ENCODE assay signal across 15 cellular contexts in the genomic region with DNA sequence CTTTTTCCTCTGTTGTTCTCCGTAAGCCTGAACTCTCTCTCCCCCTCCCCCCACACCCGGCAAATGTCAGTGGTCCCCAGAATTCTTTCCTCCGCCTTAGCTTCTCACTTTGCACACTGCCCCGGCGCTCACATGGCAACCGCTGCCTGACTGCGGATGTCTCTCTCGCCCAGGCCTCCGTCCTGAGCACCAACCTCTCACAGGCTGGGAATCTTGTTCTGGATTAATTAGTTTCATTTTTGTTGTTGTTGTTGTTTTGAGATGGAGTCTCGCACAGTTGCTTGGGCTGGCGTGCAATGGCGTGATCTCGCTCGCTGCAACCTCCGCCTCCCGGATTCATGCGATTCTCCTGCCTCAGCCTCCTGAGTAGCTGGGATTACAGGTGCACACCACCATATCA. TPM values are rescaled to one million over a fixed set of nuclear protein-coding genes. Genes with fewer than 3 reads are reported as not detected.
A peak's percentile ranks its signal among the peaks of the same experiment; 100 is the strongest.
DNase-seq lines count a peak whose midpoint lies in the region; ATAC-seq, FAIRE-seq and TF ChIP-seq lines count a peak whose summit lies in the region.
"Had no signal": no experiment of that assay in that cellular context is flagged by ENCODE, and none has a peak within 500 bp of the region (broad histone marks: within the 10 kb centered on the region; RNA-seq: fewer than 3 reads in every experiment).

No MANE protein-coding gene starts in this region.

- WGBS in GM12878 (ENCODE audit: insufficient coverage, insufficient replicate concordance, low lambda C conversion rate, missing lambda C conversion rate) = 85% methylated on average over 17 of the region's 17 CpGs

- POLR2A ChIA-PET in PC-9 (lab: Charles Lee; ENCODE audit: unreplicated experiment) (interaction anchor here (0.6 kb wide), 1 partner anchor 243 kb away, joined by 4 read pairs; no protein-coding TSS in a partner anchor), GM12878 (lab: Charles Lee) (no interaction called here)

- FAIRE-seq in GM12878 (lab: Jason Lieb, UNC) (no peak), GM19239 (lab: Jason Lieb, UNC) (no peak)
- FAIRE-seq: A549 had no signal

- in situ Hi-C loops in GM12878 (cut with MboI) = no loop called here

- H3F3A ChIP-seq in PC-9 (ENCODE audit: insufficient read depth, low read depth) = peaks cover 44% of the 10 kb centered on the region

- no peaks in the 10 kb centered on the region for H3K9me3 ChIP-seq in PC-9 (ENCODE audit: insufficient read depth, low read depth)
- no peaks in the 10 kb centered on the region for H3K9me3 ChIP-seq in GM12878 (replicated peaks; ENCODE audit: control insufficient read depth, insufficient read depth, low read length)
- H3K9me3 ChIP-seq: A549, BE2C, Caco-2 had no signal

- no peaks in the 10 kb centered on the region for H3K9me2 ChIP-seq in PC-9 (ENCODE audit: insufficient read depth)

- SMC1A ChIA-PET in GM12878 (lab: Charles Lee; ENCODE audit: uncharacterized antibody, unreplicated experiment) = interaction anchor here (0.7 to 2.7 kb wide), 3 partner anchors 175 to 242 kb away, joined by 4 to 16 read pairs (median 9); no protein-coding TSS in a partner anchor

- no peak overlapping the region for H3K9ac ChIP-seq in GM12878 (ENCODE audit: control insufficient read depth, insufficient read depth, low read length)

- intact Hi-C loops in PC-9 (cut with micrococcal nuclease; ENCODE audit: unreplicated experiment) = loop anchor here (5.0 kb wide), 1 partner anchor 44 kb away; a partner anchor contains a TSS
- intact Hi-C loops in GM12878 (cut with micrococcal nuclease; ENCODE audit: unreplicated experiment) = loop anchor here (5.0 to 10.0 kb wide), 2 partner anchors 87 to 244 kb away; a partner anchor contains a TSS

- CTCF ChIA-PET in PC-9 (lab: Charles Lee) (no interaction called here), GM12878 (lab: Yijun Ruan, JAX) (interaction anchor here (0.5 to 3.1 kb wide), 6 partner anchors 14 to 353 kb away, joined by 3 to 27 read pairs (median 3); no protein-coding TSS in a partner anchor)

- no peak for TF ChIP-seq CTCF in PC-9 (conservative IDR thresholded peaks at IDR 0.05)
- TF ChIP-seq CTCF in GM12878 (IDR thresholded peaks at IDR 0.05 in 2 of 3, conservative IDR thresholded peaks at IDR 0.05 in 1 of 3; ENCODE audit: control insufficient read depth in 2 of 3, extremely low read depth in 1 of 3, insufficient read depth in 1 of 3, low read depth in 3 of 3, low read length in 3 of 3) = no peak
- no peak for TF ChIP-seq CTCF in foreskin keratinocyte (conservative IDR thresholded peaks at IDR 0.05)

- H3K36me3 ChIP-seq in PC-9 (ENCODE audit: low read depth) (no peaks in the 10 kb centered on the region), GM12878 (ENCODE audit: control insufficient read depth in 2 of 2, insufficient read depth in 2 of 2, low read length in 1 of 2) (no peaks in the 10 kb centered on the region; a peak in 1 of 4 replicates)
- H3K36me3 ChIP-seq: BE2C had no signal

- no peak overlapping the region for H2AFZ ChIP-seq in PC-9
- H2AFZ ChIP-seq in GM12878 (ENCODE audit: control insufficient read depth, low read depth, low read length) = no peak overlapping the region
- H2AFZ ChIP-seq: GM23338 had no signal

- BruUV-seq in PC-9 (replicated peaks; lab: Mats Ljungman, UMichigan) = no TSS peak
- no TSS peak for BruUV-seq in GM12878 (replicated peaks; lab: Mats Ljungman, UMichigan)

- TF ChIP-seq POLR2A in GM12878 (IDR thresholded peaks at IDR 0.05; ENCODE audit: low read depth, low read length) = no peak

- TF ChIP-seq RAD21 in GM12878 (IDR thresholded peaks at IDR 0.05; ENCODE audit: insufficient read depth, low read depth, low read length) = no peak

- no peak for ATAC-seq in GM12878
- no peak for ATAC-seq in foreskin keratinocyte
- ATAC-seq: A549, GM23338 had no signal

- peak overlapping the region; percentile 88; the same call in 1 of the 2 replicates for H3K27ac ChIP-seq in PC-9
- H3K27ac ChIP-seq in GM12878 (ENCODE audit: control insufficient read depth, insufficient read depth) = no peak overlapping the region
- peak overlapping the region; percentile 93 for H3K27ac ChIP-seq in foreskin keratinocyte
- H3K27ac ChIP-seq: A549 had no signal

- H3K4me2 ChIP-seq in PC-9 = no peak overlapping the region
- no peak overlapping the region for H3K4me2 ChIP-seq in GM12878 (ENCODE audit: control insufficient read depth, insufficient read depth)
- H3K4me2 ChIP-seq: A549, GM23338 had no signal

- TF ChIP-seq EP300 in GM12878 (IDR thresholded peaks at IDR 0.05; ENCODE audit: borderline replicate concordance in 1 of 2, control insufficient read depth in 1 of 2, low read depth in 2 of 2, low read length in 2 of 2) = no peak

- RAD21 ChIA-PET in GM12878 (lab: Charles Lee; ENCODE audit: unreplicated experiment) = interaction anchor here (0.5 to 2.2 kb wide), 2 partner anchors 22 to 175 kb away, joined by 3 to 9 read pairs; no protein-coding TSS in a partner anchor

- H3K27me3 ChIP-seq in PC-9 (ENCODE audit: insufficient read depth, low read depth) (no peaks in the 10 kb centered on the region), GM12878 (replicated peaks in 1 of 2; ENCODE audit: control insufficient read depth in 2 of 2, insufficient read depth in 2 of 2, low read length in 1 of 2) (no peaks in the 10 kb centered on the region), foreskin keratinocyte (no peaks in the 10 kb centered on the region)

- no peak for DNase-seq in PC-9
- no peak for DNase-seq in GM12878 (ENCODE audit: low read depth, low spot score)
- DNase-seq in foreskin keratinocyte = no peak
- DNase-seq in activated CD8-positive, alpha-beta memory T cell treated with anti-CD3 and anti-CD28 coated beads, Interleukin-2, amount 50 U/mL, for 48 hours = no peak
- no peak for DNase-seq in DMS114 treated with DMSO at 0.1 percent for 48 hours (lab: John Stamatoyannopoulos, UW; ENCODE audit: unreplicated experiment)
- DNase-seq in GM19239 (ENCODE audit: insufficient read length, low spot score) = no peak
- DNase-seq: BE2C; Caco-2; CD8-positive, alpha-beta memory T cell; DMS53; GF-D8; H7 had no signal

- no peaks in the 10 kb centered on the region for H3K79me2 ChIP-seq in PC-9 (ENCODE audit: low read depth)
- no peaks in the 10 kb centered on the region for H3K79me2 ChIP-seq in GM12878 (ENCODE audit: control insufficient read depth, insufficient read depth, low read length)

- peaks cover 44% of the 10 kb centered on the region for H3K4me1 ChIP-seq in PC-9 (replicated peaks; ENCODE audit: insufficient read depth)
- H3K4me1 ChIP-seq in GM12878 (ENCODE audit: control insufficient read depth, insufficient read depth, low read length) = no peaks in the 10 kb centered on the region
- H3K4me1 ChIP-seq in foreskin keratinocyte = peaks cover 29% of the 10 kb centered on the region
- H3K4me1 ChIP-seq: BE2C, Caco-2 had no signal

- H4K20me1 ChIP-seq in PC-9 (ENCODE audit: insufficient read depth) (no peaks in the 10 kb centered on the region), GM12878 (ENCODE audit: control insufficient read depth, insufficient read depth) (no peaks in the 10 kb centered on the region)

- H3K4me3 ChIP-seq in PC-9 (no peak overlapping the region), GM12878 (no peak overlapping the region)
- H3K4me3 ChIP-seq: A549, GM23338 had no signal

RNA-seq across cellular contexts. Expression of a gene that starts 16.7 kb away (rescaled TPM):
- total RNA-seq in PC-9 (2021) (2.3 and 4.4 TPM in 2 replicates), GM12878 (2014; rRNA removed) (1.2 and 1.6 TPM in 2 replicates), GM12878 (2014; rRNA removed; fragmentation: Illumina TruSeq; extraction: Trizol) (1.3 and 1.6 TPM in 2 replicates), GM12878 (2021) (2.1 and 3.2 TPM in 2 replicates), foreskin keratinocyte (0.88 and 1.2 TPM in 2 replicates)
- 1.5 and 2.0 TPM in 2 replicates for total RNA-seq in GM12878 (2013; cell fraction: nucleolus; rRNA removed)
- 1.2 TPM for polyA plus RNA-seq in GM12878 (2011; ENCODE audit: low read depth)
- polyA plus RNA-seq in GM12878 (2011; rRNA removed) (1.5 and 1.6 TPM in 2 replicates), GM12878 (2014; fragmentation: Illumina TruSeq; extraction: Trizol) (2.2 and 2.7 TPM in 2 replicates), GM12878 (2014; fragmentation: Nextera tagmentation; extraction: Ambion mirVana) (1 to 10 TPM in 1 of 2 experiments, under 1 TPM in 1; 0.84 to 1.5 TPM), GM12878 (2014; rRNA removed) (3.9 and 4.2 TPM in 2 replicates), GM12878 (2016; fragmentation: Nextera tagmentation; extraction: Ambion mirVana) (1 to 10 TPM; 4.1 to 4.7 TPM), foreskin keratinocyte (1.1 and 1.4 TPM in 2 replicates)
- polyA plus RNA-seq in GM12878 (2011; cell fraction: cytosol; rRNA removed) = 1.1 and 1.7 TPM in 2 replicates
- 2.6 and 2.8 TPM in 2 replicates for polyA plus RNA-seq in GM12878 (2011; cell fraction: nucleus; rRNA removed)
- polyA plus RNA-seq in GM12878 (2012) = 3.2 and 3.6 TPM in 2 replicates
- polyA minus RNA-seq in GM12878 (2011; rRNA and poly(A)+ RNA removed) = 1.1 TPM in 2 replicates
- 0.52 TPM in 1 of 2 replicates, not detected in the other for polyA minus RNA-seq in GM12878 (2011; cell fraction: cytosol; rRNA and poly(A)+ RNA removed)
- 3.0 and 3.6 TPM in 2 replicates for polyA minus RNA-seq in GM12878 (2011; cell fraction: nucleus; rRNA and poly(A)+ RNA removed)

RNA-seq across cellular contexts. Expression of a gene that starts 16.8 kb away (rescaled TPM):
- total RNA-seq in PC-9 (2021) = 19.2 and 41.4 TPM in 2 replicates
- 30.4 and 35.8 TPM in 2 replicates for total RNA-seq in GM12878 (2013; cell fraction: nucleolus; rRNA removed)
- 14.4 and 17.7 TPM in 2 replicates for total RNA-seq in GM12878 (2014; rRNA removed)
- total RNA-seq in GM12878 (2014; rRNA removed; fragmentation: Illumina TruSeq; extraction: Trizol) = 14.9 and 16.4 TPM in 2 replicates
- total RNA-seq in GM12878 (2021) = 16.8 and 17.7 TPM in 2 replicates
- 8.9 TPM for polyA plus RNA-seq in GM12878 (2011; ENCODE audit: low read depth)
- 43.9 and 64.6 TPM in 2 replicates for polyA plus RNA-seq in GM12878 (2011; rRNA removed)
- polyA plus RNA-seq in GM12878 (2011; cell fraction: cytosol; rRNA removed) = 16.6 and 19.6 TPM in 2 replicates
- polyA plus RNA-seq in GM12878 (2011; cell fraction: nucleus; rRNA removed) = 16.4 and 19.1 TPM in 2 replicates
- 11.2 and 19.6 TPM in 2 replicates for polyA plus RNA-seq in GM12878 (2012)
- 16.7 and 32.6 TPM in 2 replicates for polyA plus RNA-seq in GM12878 (2014; fragmentation: Illumina TruSeq; extraction: Trizol)
- 10 to 100 TPM; 46.1 to 51.1 TPM for polyA plus RNA-seq in GM12878 (2014; fragmentation: Nextera tagmentation; extraction: Ambion mirVana)
- 22.2 and 25.3 TPM in 2 replicates for polyA plus RNA-seq in GM12878 (2014; rRNA removed)
- polyA plus RNA-seq in GM12878 (2016; fragmentation: Nextera tagmentation; extraction: Ambion mirVana) = 10 to 100 TPM; 70.7 to 71.1 TPM
- polyA minus RNA-seq in GM12878 (2011; rRNA and poly(A)+ RNA removed) = 10.2 and 11.6 TPM in 2 replicates
- 2.1 and 2.3 TPM in 2 replicates for polyA minus RNA-seq in GM12878 (2011; cell fraction: cytosol; rRNA and poly(A)+ RNA removed)
- polyA minus RNA-seq in GM12878 (2011; cell fraction: nucleus; rRNA and poly(A)+ RNA removed) = 16.3 and 18.8 TPM in 2 replicates
- 30.5 and 34.6 TPM in 2 replicates for total RNA-seq in foreskin keratinocyte
- 49.2 TPM in 2 replicates for polyA plus RNA-seq in foreskin keratinocyte

RNA-seq across cellular contexts. Expression of a gene that starts 27.4 kb away (rescaled TPM):
- total RNA-seq in PC-9 (2021) (103 and 114 TPM in 2 replicates), GM12878 (2014; rRNA removed) (123 and 124 TPM in 2 replicates), GM12878 (2014; rRNA removed; fragmentation: Illumina TruSeq; extraction: Trizol) (149 and 175 TPM in 2 replicates), GM12878 (2021) (129 and 142 TPM in 2 replicates), foreskin keratinocyte (344 TPM in 2 replicates)
- 11.6 and 14.2 TPM in 2 replicates for total RNA-seq in GM12878 (2013; cell fraction: nucleolus; rRNA removed)
- 17.2 TPM for polyA plus RNA-seq in GM12878 (2011; ENCODE audit: low read depth)
- polyA plus RNA-seq in GM12878 (2011; rRNA removed) (236 and 346 TPM in 2 replicates), GM12878 (2014; fragmentation: Illumina TruSeq; extraction: Trizol) (85.4 and 178 TPM in 2 replicates), GM12878 (2014; fragmentation: Nextera tagmentation; extraction: Ambion mirVana) (100 to 1,000 TPM; 933 to 957 TPM), GM12878 (2014; rRNA removed) (191 and 195 TPM in 2 replicates), GM12878 (2016; fragmentation: Nextera tagmentation; extraction: Ambion mirVana) (100 to 1,000 TPM; 667 to 694 TPM), foreskin keratinocyte (611 and 639 TPM in 2 replicates)
- polyA plus RNA-seq in GM12878 (2011; cell fraction: cytosol; rRNA removed) = 254 and 313 TPM in 2 replicates
- polyA plus RNA-seq in GM12878 (2011; cell fraction: nucleus; rRNA removed) = 122 and 152 TPM in 2 replicates
- polyA plus RNA-seq in GM12878 (2012) = 124 and 181 TPM in 2 replicates
- polyA minus RNA-seq in GM12878 (2011; rRNA and poly(A)+ RNA removed) = 36.6 and 44.6 TPM in 2 replicates
- 22.6 and 28.2 TPM in 2 replicates for polyA minus RNA-seq in GM12878 (2011; cell fraction: cytosol; rRNA and poly(A)+ RNA removed)
- polyA minus RNA-seq in GM12878 (2011; cell fraction: nucleus; rRNA and poly(A)+ RNA removed) = 21.6 and 25.7 TPM in 2 replicates

RNA-seq across cellular contexts. Expression of a gene that starts 27.7 kb away (rescaled TPM):
- 34.1 and 47.0 TPM in 2 replicates for total RNA-seq in PC-9 (2021)
- 53.9 and 56.5 TPM in 2 replicates for total RNA-seq in GM12878 (2013; cell fraction: nucleolus; rRNA removed)
- total RNA-seq in GM12878 (2014; rRNA removed) = 10.1 and 13.4 TPM in 2 replicates
- total RNA-seq in GM12878 (2014; rRNA removed; fragmentation: Illumina TruSeq; extraction: Trizol) = 12.7 and 15.2 TPM in 2 replicates
- total RNA-seq in GM12878 (2021) = 12.0 and 12.9 TPM in 2 replicates
- 6.7 TPM for polyA plus RNA-seq in GM12878 (2011; ENCODE audit: low read depth)
- polyA plus RNA-seq in GM12878 (2011; rRNA removed) = 7.3 and 8.1 TPM in 2 replicates
- polyA plus RNA-seq in GM12878 (2011; cell fraction: cytosol; rRNA removed) = 4.3 and 5.4 TPM in 2 replicates
- 19.7 and 22.3 TPM in 2 replicates for polyA plus RNA-seq in GM12878 (2011; cell fraction: nucleus; rRNA removed)
- 5.3 and 9.0 TPM in 2 replicates for polyA plus RNA-seq in GM12878 (2012)
- polyA plus RNA-seq in GM12878 (2014; fragmentation: Illumina TruSeq; extraction: Trizol) = 12.5 and 15.3 TPM in 2 replicates
- 1 to 10 TPM; 2.2 to 3.3 TPM for polyA plus RNA-seq in GM12878 (2014; fragmentation: Nextera tagmentation; extraction: Ambion mirVana)
- polyA plus RNA-seq in GM12878 (2014; rRNA removed) = 7.9 and 10.3 TPM in 2 replicates
- polyA plus RNA-seq in GM12878 (2016; fragmentation: Nextera tagmentation; extraction: Ambion mirVana) = 1 to 10 TPM; 5.9 to 7.5 TPM
- 6.0 and 9.0 TPM in 2 replicates for polyA minus RNA-seq in GM12878 (2011; rRNA and poly(A)+ RNA removed)
- polyA minus RNA-seq in GM12878 (2011; cell fraction: cytosol; rRNA and poly(A)+ RNA removed) = 3.7 and 4.3 TPM in 2 replicates
- 15.8 and 19.7 TPM in 2 replicates for polyA minus RNA-seq in GM12878 (2011; cell fraction: nucleus; rRNA and poly(A)+ RNA removed)
- total RNA-seq in foreskin keratinocyte = 16.6 and 18.6 TPM in 2 replicates
- 4.1 and 4.5 TPM in 2 replicates for polyA plus RNA-seq in foreskin keratinocyte

RNA-seq across cellular contexts. Expression of a gene that starts 45.0 kb away (rescaled TPM):
- 0.92 and 2.0 TPM in 2 replicates for total RNA-seq in PC-9 (2021)
- not detected in 2 replicates for total RNA-seq in GM12878 (2013; cell fraction: nucleolus; rRNA removed)
- total RNA-seq in GM12878 (2014; rRNA removed) = not detected in 2 replicates
- not detected in 2 replicates for total RNA-seq in GM12878 (2014; rRNA removed; fragmentation: Illumina TruSeq; extraction: Trizol)
- 0.23 TPM in 1 of 2 replicates, not detected in the other for total RNA-seq in GM12878 (2021)
- not detected for polyA plus RNA-seq in GM12878 (2011; ENCODE audit: low read depth)
- not detected in 2 replicates for polyA plus RNA-seq in GM12878 (2011; rRNA removed)
- not detected in 2 replicates for polyA plus RNA-seq in GM12878 (2011; cell fraction: cytosol; rRNA removed)
- 0.10 TPM in 1 of 2 replicates, not detected in the other for polyA plus RNA-seq in GM12878 (2011; cell fraction: nucleus; rRNA removed)
- polyA plus RNA-seq in GM12878 (2012) = 0.06 and 0.07 TPM in 2 replicates
- not detected in 2 replicates for polyA plus RNA-seq in GM12878 (2014; fragmentation: Illumina TruSeq; extraction: Trizol)
- polyA plus RNA-seq in GM12878 (2014; fragmentation: Nextera tagmentation; extraction: Ambion mirVana) = not detected
- polyA plus RNA-seq in GM12878 (2014; rRNA removed) = not detected in 2 replicates
- not detected for polyA plus RNA-seq in GM12878 (2016; fragmentation: Nextera tagmentation; extraction: Ambion mirVana)
- polyA minus RNA-seq in GM12878 (2011; rRNA and poly(A)+ RNA removed) = 0.05 TPM in 1 of 2 replicates, not detected in the other
- polyA minus RNA-seq in GM12878 (2011; cell fraction: cytosol; rRNA and poly(A)+ RNA removed) = not detected in 2 replicates
- polyA minus RNA-seq in GM12878 (2011; cell fraction: nucleus; rRNA and poly(A)+ RNA removed) = not detected in 2 replicates
- 0.74 and 1.4 TPM in 2 replicates for total RNA-seq in foreskin keratinocyte
- 0.75 and 1.4 TPM in 2 replicates for polyA plus RNA-seq in foreskin keratinocyte
- total RNA-seq: CD8-positive, alpha-beta memory T cell had no signal
- polyA plus RNA-seq: AG04450; CD8-positive, alpha-beta memory T cell had no signal
